Comparison of ENCODE assay signal across 15 cellular contexts in genomic region chr12:108517288-108518100, GRCh38. TPM values are rescaled to one million over a fixed set of nuclear protein-coding genes. Genes with fewer than 3 reads are reported as not detected.
A peak's percentile ranks its signal among the peaks of the same experiment; 100 is the strongest.
DNase-seq lines count a peak whose midpoint lies in the region; ATAC-seq and TF ChIP-seq lines count a peak whose summit lies in the region.
"Had no signal": no experiment of that assay in that cellular context is flagged by ENCODE, and none has a peak within 500 bp of the region (broad histone marks: within the 10 kb centered on the region; RNA-seq: fewer than 3 reads in every experiment).

No MANE protein-coding gene starts in this region.

- intact Hi-C loops in activated naive CD4-positive, alpha-beta T cell treated with anti-CD3 and anti-CD28 coated beads for 36 hours (cut with micrococcal nuclease), result loop anchor here (5.0 kb wide), 2 partner anchors 285 to 575 kb away; partner anchors contain the start of gene ALKBH2
- intact Hi-C loops in heart left ventricle (cut with DNase I), result loop anchor here in 4 of 10 donors (10.0 kb wide), 2 partner anchors 753 to 833 kb away; partner anchors contain the start of genes PWP1 (in 3 of the 4) and PRDM4 (in 1 of the 4)

- H3K27ac ChIP-seq in endodermal cell (ENCODE audit: low read depth, low read length) (no peak overlapping the region), heart left ventricle (no peak overlapping the region)
- H3K27ac ChIP-seq: ascending aorta, neutrophil had no signal

- H3K36me3 ChIP-seq in endodermal cell (ENCODE audit: control insufficient read depth, insufficient read depth, low read length) (peaks cover 53% of the 10 kb centered on the region), heart left ventricle (peaks cover 0 to 58% (median 48%) of the 10 kb centered on the region in 9 donors)

- CTCF ChIA-PET in activated naive CD4-positive, alpha-beta T cell treated with anti-CD3 and anti-CD28 coated beads for 36 hours (lab: Charles Lee), result interaction anchor here (0.9 kb wide), 1 partner anchor 100 kb away, joined by 4 read pairs; no protein-coding TSS in a partner anchor
- CTCF ChIA-PET in activated naive CD4-positive, alpha-beta T cell treated with anti-CD3 and anti-CD28 coated beads, Interleukin-2, amount 10 ng/mL, durations not matched to agents 7 days and 5 days (lab: Charles Lee), result interaction anchor here (1.9 kb wide), 1 partner anchor 100 kb away, joined by 5 read pairs; no protein-coding TSS in a partner anchor

- ATAC-seq in heart left ventricle, result no peak
- ATAC-seq in HG02763 (IDR thresholded peaks at IDR 0.05; ENCODE audit: unreplicated experiment), result no peak
- ATAC-seq: right cardiac atrium had no signal

- H3K4me1 ChIP-seq in endodermal cell (ENCODE audit: control insufficient read depth, insufficient read depth, low read length) (peaks cover 4% of the 10 kb centered on the region), heart left ventricle (peaks cover 0 to 18% (median 10%) of the 10 kb centered on the region in 12 donors)

- H3K27ac Mint-ChIP-seq in activated naive CD4-positive, alpha-beta T cell treated with anti-CD3 and anti-CD28 coated beads for 36 hours, result no peak overlapping the region
- no peak overlapping the region for H3K27ac Mint-ChIP-seq in activated naive CD4-positive, alpha-beta T cell treated with anti-CD3 and anti-CD28 coated beads, Interleukin-2, amount 10 ng/mL, durations not matched to agents 7 days and 5 days
- H3K27ac Mint-ChIP-seq in endodermal cell, result no peak overlapping the region
- H3K27ac Mint-ChIP-seq in progenitor cell of endocrine pancreas, result no peak overlapping the region
- H3K27ac Mint-ChIP-seq: H9 had no signal

- H3K9ac ChIP-seq in endodermal cell (ENCODE audit: extremely low read depth, low read length, poor library complexity, severe bottlenecking), result no peak overlapping the region

- H3K27me3 ChIP-seq in endodermal cell (ENCODE audit: control insufficient read depth, insufficient read depth, low read length, poor library complexity, severe bottlenecking) (no peaks in the 10 kb centered on the region), heart left ventricle (no peaks in the 10 kb centered on the region)
- H3K27me3 ChIP-seq: ascending aorta, neutrophil had no signal

- no peaks in the 10 kb centered on the region for H3K27me3 Mint-ChIP-seq in activated naive CD4-positive, alpha-beta T cell treated with anti-CD3 and anti-CD28 coated beads for 36 hours (ENCODE audit: low read depth)
- H3K27me3 Mint-ChIP-seq in activated naive CD4-positive, alpha-beta T cell treated with anti-CD3 and anti-CD28 coated beads, Interleukin-2, amount 10 ng/mL, durations not matched to agents 7 days and 5 days, result no peaks in the 10 kb centered on the region
- H3K27me3 Mint-ChIP-seq in endodermal cell (ENCODE audit: insufficient read depth) (no peaks in the 10 kb centered on the region), progenitor cell of endocrine pancreas (no peaks in the 10 kb centered on the region)
- H3K27me3 Mint-ChIP-seq: activated CD4-positive, alpha-beta T cell treated with anti-CD3 and anti-CD28 coated beads, Interleukin-2, amount 10 ng/mL, durations not matched to agents 24 days and 14 days had no signal

- no peak for TF ChIP-seq POLR2A in NB4 (IDR thresholded peaks at IDR 0.05; ENCODE audit: extremely low read depth, insufficient read length)
- no peak for TF ChIP-seq POLR2A in heart left ventricle (IDR thresholded peaks at IDR 0.05)

- no peaks in the 10 kb centered on the region for H3K9me3 Mint-ChIP-seq in activated naive CD4-positive, alpha-beta T cell treated with anti-CD3 and anti-CD28 coated beads for 36 hours
- H3K9me3 Mint-ChIP-seq in activated naive CD4-positive, alpha-beta T cell treated with anti-CD3 and anti-CD28 coated beads, Interleukin-2, amount 10 ng/mL, durations not matched to agents 7 days and 5 days, result no peaks in the 10 kb centered on the region
- H3K9me3 Mint-ChIP-seq in endodermal cell (no peaks in the 10 kb centered on the region), progenitor cell of endocrine pancreas (ENCODE audit: low read depth) (no peaks in the 10 kb centered on the region)
- H3K9me3 Mint-ChIP-seq: activated CD4-positive, alpha-beta T cell treated with anti-CD3 and anti-CD28 coated beads, Interleukin-2, amount 10 ng/mL, durations not matched to agents 24 days and 14 days; H9 had no signal

- H3K4me3 ChIP-seq in NB4 (ENCODE audit: low read depth, low read length) (no peak overlapping the region), endodermal cell (ENCODE audit: low read length) (no peak overlapping the region), heart left ventricle (no peak overlapping the region)
- H3K4me3 ChIP-seq: ascending aorta, lung had no signal

- 95 to 100% methylated on average over 8 to 12 of the region's 12 CpGs for whole genome bisulfite sequencing in endodermal cell (ENCODE audit: insufficient coverage in 1 of 2, insufficient read length in 1 of 2), 2 experiments
- WGBS in heart left ventricle, 4 donors, result 83 to 86% (median 84%) methylated on average over 11 to 12 of the region's 12 CpGs

- peak overlapping the region; percentile 4 for H3K4me3 Mint-ChIP-seq in activated naive CD4-positive, alpha-beta T cell treated with anti-CD3 and anti-CD28 coated beads for 36 hours
- H3K4me3 Mint-ChIP-seq in activated naive CD4-positive, alpha-beta T cell treated with anti-CD3 and anti-CD28 coated beads, Interleukin-2, amount 10 ng/mL, durations not matched to agents 7 days and 5 days, result no peak overlapping the region
- H3K4me3 Mint-ChIP-seq in endodermal cell (no peak overlapping the region), progenitor cell of endocrine pancreas (ENCODE audit: low read depth) (peak overlapping the region; percentile 16)

- no peak for TF ChIP-seq CTCF in NB4 (IDR thresholded peaks at IDR 0.05; ENCODE audit: low read depth, low read length)
- TF ChIP-seq CTCF in endodermal cell (conservative IDR thresholded peaks at IDR 0.05), result no peak
- no peak for TF ChIP-seq CTCF in progenitor cell of endocrine pancreas (IDR thresholded peaks at IDR 0.05; ENCODE audit: unreplicated experiment)
- TF ChIP-seq CTCF in heart left ventricle (IDR thresholded peaks at IDR 0.05), result no peak

- H3K36me3 Mint-ChIP-seq in activated naive CD4-positive, alpha-beta T cell treated with anti-CD3 and anti-CD28 coated beads for 36 hours (ENCODE audit: low read depth), result peaks cover 5% of the 10 kb centered on the region
- H3K36me3 Mint-ChIP-seq in activated naive CD4-positive, alpha-beta T cell treated with anti-CD3 and anti-CD28 coated beads, Interleukin-2, amount 10 ng/mL, durations not matched to agents 7 days and 5 days, result peaks cover 40% of the 10 kb centered on the region
- H3K36me3 Mint-ChIP-seq in endodermal cell (ENCODE audit: low read depth) (peaks cover 38% of the 10 kb centered on the region), progenitor cell of endocrine pancreas (ENCODE audit: insufficient read depth) (peaks cover 12% of the 10 kb centered on the region)

- H3K9me3 ChIP-seq in endodermal cell (ENCODE audit: control insufficient read depth, low read length), result no peaks in the 10 kb centered on the region
- H3K9me3 ChIP-seq in heart left ventricle, result no peaks in the 10 kb centered on the region
- H3K9me3 ChIP-seq: ascending aorta, neutrophil had no signal

- H3K4me1 Mint-ChIP-seq in activated naive CD4-positive, alpha-beta T cell treated with anti-CD3 and anti-CD28 coated beads for 36 hours (ENCODE audit: low read depth), result peaks cover 19% of the 10 kb centered on the region
- H3K4me1 Mint-ChIP-seq in activated naive CD4-positive, alpha-beta T cell treated with anti-CD3 and anti-CD28 coated beads, Interleukin-2, amount 10 ng/mL, durations not matched to agents 7 days and 5 days, result peaks cover 24% of the 10 kb centered on the region
- H3K4me1 Mint-ChIP-seq in endodermal cell, result peaks cover 8% of the 10 kb centered on the region
- H3K4me1 Mint-ChIP-seq in progenitor cell of endocrine pancreas (ENCODE audit: low read depth), result peaks cover 4% of the 10 kb centered on the region

- no peak for DNase-seq in activated naive CD4-positive, alpha-beta T cell treated with anti-CD3 and anti-CD28 coated beads for 36 hours
- no peak for DNase-seq in activated naive CD4-positive, alpha-beta T cell treated with anti-CD3 and anti-CD28 coated beads, Interleukin-2, amount 10 ng/mL, durations not matched to agents 7 days and 5 days
- peak; percentile 23 for DNase-seq in NB4 (ENCODE audit: low read depth)
- peak; percentile 57 for DNase-seq in endodermal cell
- DNase-seq in progenitor cell of endocrine pancreas (ENCODE audit: low spot score, unreplicated experiment), result no peak
- DNase-seq in heart left ventricle, result no peak
- DNase-seq in COLO668 (lab: John Stamatoyannopoulos, UW; ENCODE audit: unreplicated experiment), result no peak
- DNase-seq: activated CD4-positive, alpha-beta T cell treated with anti-CD3 and anti-CD28 coated beads, Interleukin-2, amount 10 ng/mL, durations not matched to agents 24 days and 14 days; NCI-H1694 treated with DMSO at 0.1 percent for 48 hours had no signal

RNA-seq across cellular contexts. Expression of gene FICD, which starts 2.4 kb away (rescaled TPM):
- total RNA-seq in activated naive CD4-positive, alpha-beta T cell treated with anti-CD3 and anti-CD28 coated beads for 36 hours, result 1 to 10 TPM; 3.4 to 3.7 TPM
- total RNA-seq in endodermal cell (1 to 10 TPM; 6.2 to 6.8 TPM), progenitor cell of endocrine pancreas (3.6 and 3.7 TPM in 2 replicates), heart left ventricle (1 to 10 TPM; 2.6 to 6.6 (median 3.5) TPM)
- polyA plus RNA-seq in endodermal cell (2013, experiment 1 of 2), result 5.3 TPM
- 4.9 TPM for polyA plus RNA-seq in endodermal cell (2013, experiment 2 of 2)
- polyA plus RNA-seq in heart left ventricle, result 1 to 10 TPM; 1.4 to 4.6 TPM

RNA-seq across cellular contexts. Expression of gene SART3, which starts 43.5 kb away (rescaled TPM):
- total RNA-seq in activated naive CD4-positive, alpha-beta T cell treated with anti-CD3 and anti-CD28 coated beads for 36 hours, result 10 to 100 TPM; 81.9 to 82.5 TPM
- total RNA-seq in endodermal cell, result 10 to 100 TPM; 83.5 to 86.2 TPM
- 57.5 TPM for polyA plus RNA-seq in endodermal cell (2013, experiment 1 of 2)
- 50.7 TPM for polyA plus RNA-seq in endodermal cell (2013, experiment 2 of 2)
- total RNA-seq in progenitor cell of endocrine pancreas, result 74.5 and 87.6 TPM in 2 replicates
- 10 to 100 TPM; 19.5 to 33.2 (median 27.4) TPM for total RNA-seq in heart left ventricle
- 10 to 100 TPM; 13.3 to 20.3 TPM for polyA plus RNA-seq in heart left ventricle

RNA-seq across cellular contexts. Expression of gene ISCU, which starts 44.9 kb away (rescaled TPM):
- 100 to 1,000 TPM; 103 to 105 TPM for total RNA-seq in activated naive CD4-positive, alpha-beta T cell treated with anti-CD3 and anti-CD28 coated beads for 36 hours
- total RNA-seq in endodermal cell, result 10 to 100 TPM; 63.1 to 66.0 TPM
- polyA plus RNA-seq in endodermal cell (2013, experiment 1 of 2), result 92.4 TPM
- 96.3 TPM for polyA plus RNA-seq in endodermal cell (2013, experiment 2 of 2)
- total RNA-seq in progenitor cell of endocrine pancreas, result 57.4 and 69.7 TPM in 2 replicates
- 100 to 1,000 TPM; 289 to 632 (median 497) TPM for total RNA-seq in heart left ventricle
- 100 to 1,000 TPM; 203 to 335 TPM for polyA plus RNA-seq in heart left ventricle

Comparison
In these comparisons a context has a peak if more than half of its experiments do, and no peak if none do; other contexts are left out.
1. H3K4me3 Mint-ChIP-seq: peak in activated naive CD4-positive, alpha-beta T cell treated with anti-CD3 and anti-CD28 coated beads for 36 hours (single experiment) and progenitor cell of endocrine pancreas (single experiment); none in activated naive CD4-positive, alpha-beta T cell treated with anti-CD3 and anti-CD28 coated beads, Interleukin-2, amount 10 ng/mL, durations not matched to agents 7 days and 5 days (single experiment) and endodermal cell (single experiment).
2. DNase-seq: peak in NB4 (single experiment) and endodermal cell (single experiment); none in activated naive CD4-positive, alpha-beta T cell treated with anti-CD3 and anti-CD28 coated beads for 36 hours (single experiment), activated naive CD4-positive, alpha-beta T cell treated with anti-CD3 and anti-CD28 coated beads, Interleukin-2, amount 10 ng/mL, durations not matched to agents 7 days and 5 days (single experiment), progenitor cell of endocrine pancreas (single experiment), heart left ventricle (0 of 5) and COLO668 (single experiment).